In the genomic region with DNA sequence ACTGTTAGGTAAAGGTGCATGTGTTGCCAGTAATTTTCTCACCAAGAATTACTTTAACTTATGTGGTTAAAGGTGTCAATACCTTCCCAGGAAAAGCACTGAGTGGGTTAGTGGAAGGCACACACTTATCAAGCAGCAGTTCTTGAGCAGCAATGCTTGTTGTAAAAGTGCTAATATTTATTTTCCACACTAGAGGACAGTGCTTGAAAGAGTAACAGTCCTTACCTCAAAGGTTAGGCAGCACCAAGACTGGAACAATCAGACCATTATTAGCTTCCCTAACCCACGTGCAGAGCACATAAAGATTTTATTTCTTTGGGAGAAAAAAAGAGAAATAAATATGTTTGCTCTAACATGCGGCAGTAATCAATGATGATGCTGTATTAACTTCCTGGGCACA, we compare ENCODE assay signal across 9 cellular contexts. TPM values are rescaled to one million over a fixed set of nuclear protein-coding genes. Genes with fewer than 3 reads are reported as not detected.
DNase-seq lines count a peak whose midpoint lies in the region; ATAC-seq and TF ChIP-seq lines count a peak whose summit lies in the region.
"Had no signal": no experiment of that assay in that cellular context is flagged by ENCODE, and none has a peak within 500 bp of the region (broad histone marks: within the 10 kb centered on the region; RNA-seq: fewer than 3 reads in every experiment).

No MANE protein-coding gene starts in this region.

- H2AFZ ChIP-seq in HCT116 (ENCODE audit: low read depth, low read length, poor library complexity, severe bottlenecking), result peak overlapping the region; percentile 65

- DNase-seq in AG20443 (ENCODE audit: low spot score) (peak; percentile 48), HCT116 (ENCODE audit: low read depth, low spot score) (no peak), kidney epithelial cell (ENCODE audit: low read depth) (peak; percentile 7), transverse colon (no peak), mucosa of gallbladder (ENCODE audit: low spot score) (no peak)
- no peak for DNase-seq in stimulated activated naive CD8-positive, alpha-beta T cell treated with anti-CD3 and anti-CD28 coated beads, Interleukin-15, amount 100 ng/mL, for 72 hours

- no peaks in the 10 kb centered on the region for H3K9me2 ChIP-seq in HCT116 (ENCODE audit: insufficient read depth)

- no peaks in the 10 kb centered on the region for H4K20me1 ChIP-seq in HCT116 (ENCODE audit: insufficient read depth)

- in situ Hi-C loops in transverse colon (cut with MboI; ENCODE audit: low pct_ligation_motif_present in 1 of 4, low pct_unique_long_range_greater_than_20kb in 1 of 4, low sequenced_read_pairs in 3 of 4), result no loop called here

- H3K9ac ChIP-seq in HCT116 (ENCODE audit: low read length), result no peak overlapping the region

- H3K9me3 ChIP-seq in HCT116 (ENCODE audit: control insufficient read depth in 1 of 2, insufficient read depth in 1 of 2, low read depth in 1 of 2, low read length in 2 of 2) (no peaks in the 10 kb centered on the region; a peak in 1 of 4 replicates), transverse colon (no peaks in the 10 kb centered on the region)
- H3K9me3 ChIP-seq: neutrophil had no signal

- peaks cover 7 to 8% of the 10 kb centered on the region in 2 experiments; a peak in 2 of 4 replicates for H3K4me1 ChIP-seq in HCT116 (ENCODE audit: control insufficient read depth in 1 of 2, insufficient read depth in 2 of 2, low read length in 2 of 2)
- H3K4me1 ChIP-seq in transverse colon, result no peaks in the 10 kb centered on the region

- H3K4me2 ChIP-seq in HCT116 (ENCODE audit: low read length), result no peak overlapping the region

- no peaks in the 10 kb centered on the region for H3K79me2 ChIP-seq in HCT116 (ENCODE audit: insufficient read depth, low read length)

- BruUV-seq in HCT116 (replicated peaks; lab: Mats Ljungman, UMichigan), result no TSS peak

- peak; percentile 70 for TF ChIP-seq RAD21 in HCT116 (IDR thresholded peaks at IDR 0.05; ENCODE audit: low read depth)

- peak; percentile 70 for ATAC-seq in HCT116
- ATAC-seq in HG02981 (IDR thresholded peaks at IDR 0.05; ENCODE audit: unreplicated experiment), result no peak
- no peak for ATAC-seq in stimulated activated naive CD8-positive, alpha-beta T cell treated with anti-CD3 and anti-CD28 coated beads, Interleukin-15, amount 100 ng/mL, for 72 hours

- no peaks in the 10 kb centered on the region for H3K9me3 Mint-ChIP-seq in stimulated activated naive CD8-positive, alpha-beta T cell treated with anti-CD3 and anti-CD28 coated beads, Interleukin-15, amount 100 ng/mL, for 72 hours

- H3K4me1 Mint-ChIP-seq in stimulated activated naive CD8-positive, alpha-beta T cell treated with anti-CD3 and anti-CD28 coated beads, Interleukin-15, amount 100 ng/mL, for 72 hours, result no peaks in the 10 kb centered on the region

- RAD21 ChIA-PET in HCT116 (lab: Charles Lee; ENCODE audit: low non-redundant PET in 1 of 2, low total read pairs in 2 of 2, uncharacterized antibody in 2 of 2, unreplicated experiment in 2 of 2), result interaction anchor here in 1 of 2 experiments (1.2 kb wide), 1 partner anchor 32 kb away, joined by 3 read pairs; no protein-coding TSS in a partner anchor

- H3K27me3 Mint-ChIP-seq in stimulated activated naive CD8-positive, alpha-beta T cell treated with anti-CD3 and anti-CD28 coated beads, Interleukin-15, amount 100 ng/mL, for 72 hours, result peaks cover 17% of the 10 kb centered on the region

- 31 to 35% methylated on average over 2 of the region's 2 CpGs for WGBS in transverse colon (ENCODE audit: low coverage in 1 of 2), 2 donors

- no peak overlapping the region; the same call in 1 of the 2 replicates for H3K27ac ChIP-seq in HCT116 (ENCODE audit: low read depth, low read length)
- no peak overlapping the region for H3K27ac ChIP-seq in VCaP
- H3K27ac ChIP-seq in transverse colon, result no peak overlapping the region
- H3K27ac ChIP-seq: neutrophil had no signal

- H3K4me3 Mint-ChIP-seq in stimulated activated naive CD8-positive, alpha-beta T cell treated with anti-CD3 and anti-CD28 coated beads, Interleukin-15, amount 100 ng/mL, for 72 hours, result no peak overlapping the region

- H3K27me3 ChIP-seq in HCT116 (ENCODE audit: insufficient read depth, low read length), result no peaks in the 10 kb centered on the region
- H3K27me3 ChIP-seq in kidney epithelial cell (ENCODE audit: control insufficient read depth, insufficient read depth, low read length), result no peaks in the 10 kb centered on the region
- no peaks in the 10 kb centered on the region for H3K27me3 ChIP-seq in transverse colon

- TF ChIP-seq EP300 in transverse colon (IDR thresholded peaks at IDR 0.05; ENCODE audit: low read depth), result no peak

- no peak for TF ChIP-seq POLR2A in HCT116 (IDR thresholded peaks at IDR 0.05; ENCODE audit: borderline replicate concordance, extremely low read depth, insufficient read depth, insufficient read length)
- TF ChIP-seq POLR2A in transverse colon (IDR thresholded peaks at IDR 0.05), result no peak

- H3K4me3 ChIP-seq in HCT116 (replicated peaks in 1 of 2; ENCODE audit: low read depth in 1 of 2, low read length in 2 of 2) (no peak overlapping the region), kidney epithelial cell (ENCODE audit: low read depth, low read length) (no peak overlapping the region), transverse colon (no peak overlapping the region)

- TF ChIP-seq CTCF in HCT116 (IDR thresholded peaks at IDR 0.05 in 2 of 3, conservative IDR thresholded peaks at IDR 0.05 in 1 of 3; ENCODE audit: borderline replicate concordance in 1 of 3, insufficient read depth in 1 of 3, low read depth in 2 of 3, low read length in 2 of 3), result peak; percentile 11 to 24 (median 23); a peak in 4 of 6 replicates
- TF ChIP-seq CTCF in VCaP (conservative IDR thresholded peaks at IDR 0.05), result peak; percentile 87
- peak; percentile 55 for TF ChIP-seq CTCF in kidney epithelial cell (IDR thresholded peaks at IDR 0.05; ENCODE audit: insufficient read depth, low read length, poor library complexity, severe bottlenecking)
- TF ChIP-seq CTCF in transverse colon (IDR thresholded peaks at IDR 0.05), result peak in 1 of 5 experiments; percentile 5

- intact Hi-C loops in HCT116 (cut with micrococcal nuclease), result no loop called here
- intact Hi-C loops in transverse colon (cut with DNase I; ENCODE audit: low total_unique reads), result no loop called here

- CTCF ChIA-PET in HCT116 (lab: Charles Lee), result interaction anchor here (0.6 kb wide), 1 partner anchor 897 kb away, joined by 3 read pairs; no protein-coding TSS in a partner anchor

- no peak overlapping the region for H3K27ac Mint-ChIP-seq in stimulated activated naive CD8-positive, alpha-beta T cell treated with anti-CD3 and anti-CD28 coated beads, Interleukin-15, amount 100 ng/mL, for 72 hours

- peaks cover 0 to 4% of the 10 kb centered on the region in 2 experiments; a peak in 1 of 4 replicates for H3K36me3 ChIP-seq in HCT116 (ENCODE audit: control insufficient read depth in 1 of 2, insufficient read depth in 2 of 2, low read length in 2 of 2)
- H3K36me3 ChIP-seq in kidney epithelial cell (ENCODE audit: control insufficient read depth, insufficient read depth, low read length), result no peaks in the 10 kb centered on the region
- no peaks in the 10 kb centered on the region for H3K36me3 ChIP-seq in transverse colon
- H3K36me3 ChIP-seq: neutrophil had no signal

- POLR2A ChIA-PET in HCT116 (lab: Charles Lee), result interaction anchor here (0.9 kb wide), 1 partner anchor 80 kb away, joined by 3 read pairs; no protein-coding TSS in a partner anchor

TF ChIP-seq in HCT116, 20 proteins besides CTCF, POLR2A, EP300 and RAD21:
- no peak for TF ChIP-seq JUND (IDR thresholded peaks at IDR 0.05)
- TF ChIP-seq TCF7L2 (IDR thresholded peaks at IDR 0.05; ENCODE audit: borderline replicate concordance, extremely low read depth, insufficient read depth, insufficient read length), result no peak
- TF ChIP-seq SIN3A (IDR thresholded peaks at IDR 0.05; ENCODE audit: low read depth), result no peak
- no peak for TF ChIP-seq EZH2 (IDR thresholded peaks at IDR 0.05)
- no peak for TF ChIP-seq EGR1 (IDR thresholded peaks at IDR 0.05; ENCODE audit: low read depth)
- TF ChIP-seq, protein P1, sequence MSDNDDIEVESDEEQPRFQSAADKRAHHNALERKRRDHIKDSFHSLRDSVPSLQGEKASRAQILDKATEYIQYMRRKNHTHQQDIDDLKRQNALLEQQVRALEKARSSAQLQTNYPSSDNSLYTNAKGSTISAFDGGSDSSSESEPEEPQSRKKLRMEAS (IDR thresholded peaks at IDR 0.05), result no peak
- no peak for TF ChIP-seq ELF1 (IDR thresholded peaks at IDR 0.05; ENCODE audit: borderline replicate concordance, low read depth)
- TF ChIP-seq ZFX (IDR thresholded peaks at IDR 0.05), result no peak
- TF ChIP-seq YY1 (IDR thresholded peaks at IDR 0.05; ENCODE audit: extremely low read depth, insufficient replicate concordance, low read depth, low read length), result no peak
- TF ChIP-seq EZH2phosphoT487 (IDR thresholded peaks at IDR 0.05; ENCODE audit: borderline replicate concordance), result no peak
- TF ChIP-seq, protein P2, sequence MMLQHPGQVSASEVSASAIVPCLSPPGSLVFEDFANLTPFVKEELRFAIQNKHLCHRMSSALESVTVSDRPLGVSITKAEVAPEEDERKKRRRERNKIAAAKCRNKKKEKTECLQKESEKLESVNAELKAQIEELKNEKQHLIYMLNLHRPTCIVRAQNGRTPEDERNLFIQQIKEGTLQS (IDR thresholded peaks at IDR 0.05), result no peak
- no peak for TF ChIP-seq POLR2AphosphoS5 (IDR thresholded peaks at IDR 0.05; ENCODE audit: low read depth, low read length)
- TF ChIP-seq, protein P3, sequence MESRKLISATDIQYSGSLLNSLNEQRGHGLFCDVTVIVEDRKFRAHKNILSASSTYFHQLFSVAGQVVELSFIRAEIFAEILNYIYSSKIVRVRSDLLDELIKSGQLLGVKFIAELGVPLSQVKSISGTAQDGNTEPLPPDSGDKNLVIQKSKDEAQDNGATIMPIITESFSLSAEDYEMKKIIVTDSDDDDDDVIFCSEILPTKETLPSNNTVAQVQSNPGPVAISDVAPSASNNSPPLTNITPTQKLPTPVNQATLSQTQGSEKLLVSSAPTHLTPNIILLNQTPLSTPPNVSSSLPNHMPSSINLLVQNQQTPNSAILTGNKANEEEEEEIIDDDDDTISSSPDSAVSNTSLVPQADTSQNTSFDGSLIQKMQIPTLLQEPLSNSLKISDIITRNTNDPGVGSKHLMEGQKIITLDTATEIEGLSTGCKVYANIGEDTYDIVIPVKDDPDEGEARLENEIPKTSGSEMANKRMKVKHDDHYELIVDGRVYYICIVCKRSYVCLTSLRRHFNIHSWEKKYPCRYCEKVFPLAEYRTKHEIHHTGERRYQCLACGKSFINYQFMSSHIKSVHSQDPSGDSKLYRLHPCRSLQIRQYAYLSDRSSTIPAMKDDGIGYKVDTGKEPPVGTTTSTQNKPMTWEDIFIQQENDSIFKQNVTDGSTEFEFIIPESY (IDR thresholded peaks at IDR 0.05; ENCODE audit: extremely low read depth, insufficient replicate concordance, low read length), result no peak
- no peak for TF ChIP-seq SP1 (IDR thresholded peaks at IDR 0.05; ENCODE audit: low read depth)
- no peak for TF ChIP-seq FOSL1 (IDR thresholded peaks at IDR 0.05; ENCODE audit: low read depth)
TF ChIP-seq in HCT116: peak in this region for 0.

RNA-seq across cellular contexts. Expression of a gene that starts 48.8 kb away (rescaled TPM):
- total RNA-seq in HCT116 (2021; ENCODE audit: unreplicated experiment) (192 TPM), kidney epithelial cell (20.5 and 31.2 TPM in 2 replicates), transverse colon (10 to 100 TPM in 2 of 4 donors, 1 to 10 TPM in 2; 3.2 to 28.1 (median 11.7) TPM), mucosa of gallbladder (34.4 TPM)
- 64.7 and 79.9 TPM in 2 replicates for polyA plus RNA-seq in HCT116 (2012)

Comparison
In these comparisons a context has a peak if more than half of its experiments do, and no peak if none do; other contexts are left out.
1. DNase-seq: peak in AG20443 (single experiment) and kidney epithelial cell (single experiment); none in HCT116 (single experiment), transverse colon (single experiment), stimulated activated naive CD8-positive, alpha-beta T cell treated with anti-CD3 and anti-CD28 coated beads, Interleukin-15, amount 100 ng/mL, for 72 hours (0 of 2) and mucosa of gallbladder (single experiment).